Comparison of ENCODE assay signal across 12 cellular contexts in genomic region chr2:217912030-217913024, GRCh38.
DNase-seq lines count a peak whose midpoint lies in the region; ATAC-seq and TF ChIP-seq lines count a peak whose summit lies in the region.
"Had no signal": no experiment of that assay in that cellular context is flagged by ENCODE, and none has a peak within 500 bp of the region (broad histone marks: within the 10 kb centered on the region; RNA-seq: fewer than 3 reads in every experiment).

No MANE protein-coding gene starts in this region.

- no peaks in the 10 kb centered on the region for H3K9me3 Mint-ChIP-seq in mesothelial cell of epicardium
- H3K9me3 Mint-ChIP-seq in activated naive CD4-positive, alpha-beta T cell treated with anti-CD3 and anti-CD28 coated beads, Interleukin-2, amount 50 U/mL, for 72 hours, result no peaks in the 10 kb centered on the region
- H3K9me3 Mint-ChIP-seq: activated B cell treated with CpG ODN at 0.5 μM for 24 hours; activated T-cell treated with anti-CD3 and anti-CD28 coated beads, Interleukin-2, amount 50 U/mL, for 24 hours had no signal

- TF ChIP-seq CTCF in mesothelial cell of epicardium (IDR thresholded peaks at IDR 0.05; ENCODE audit: unreplicated experiment), result no peak

- H3K27me3 ChIP-seq in HUES48 (ENCODE audit: control insufficient read depth, insufficient read depth, low read length), result peaks cover 2% of the 10 kb centered on the region; the same call in 1 of the 2 replicates
- H3K27me3 ChIP-seq in esophagus (ENCODE audit: control insufficient read depth in 1 of 2, insufficient read depth in 2 of 2, low read length in 2 of 2), result no peaks in the 10 kb centered on the region

- H3K9me3 ChIP-seq in HUES48 (ENCODE audit: control insufficient read depth, insufficient read depth, low read length) (no peaks in the 10 kb centered on the region), esophagus (ENCODE audit: control insufficient read depth in 2 of 2, insufficient read depth in 1 of 2, low read depth in 1 of 2, low read length in 1 of 2) (no peaks in the 10 kb centered on the region)

- DNase-seq in mesothelial cell of epicardium (ENCODE audit: low spot score in 2 of 2, unreplicated experiment in 2 of 2) (no peak), substantia nigra (lab: John Stamatoyannopoulos, UW) (no peak), cerebellar cortex (ENCODE audit: low spot score) (no peak), NCI-H146 treated with DMSO at 0.1 percent for 48 hours (lab: John Stamatoyannopoulos, UW; ENCODE audit: unreplicated experiment) (no peak)
- DNase-seq in activated naive CD4-positive, alpha-beta T cell treated with anti-CD3 and anti-CD28 coated beads, Interleukin-2, amount 50 U/mL, for 72 hours (ENCODE audit: low spot score in 2 of 2), result no peak
- DNase-seq: activated B cell treated with CpG ODN at 0.5 μM for 24 hours; activated T-cell treated with anti-CD3 and anti-CD28 coated beads, Interleukin-2, amount 50 U/mL, for 24 hours; NCI-H187 had no signal

- ATAC-seq in GM18502 (IDR thresholded peaks at IDR 0.05; ENCODE audit: poor library complexity, unreplicated experiment), result no peak
- no peak for ATAC-seq in activated naive CD4-positive, alpha-beta T cell treated with anti-CD3 and anti-CD28 coated beads, Interleukin-2, amount 50 U/mL, for 72 hours
- ATAC-seq: K562 had no signal

- no peaks in the 10 kb centered on the region for H3K36me3 ChIP-seq in HUES48 (ENCODE audit: control insufficient read depth, insufficient read depth, low read length)
- H3K36me3 ChIP-seq in esophagus (ENCODE audit: control insufficient read depth in 2 of 2, insufficient read depth in 2 of 2, low read length in 1 of 2), result no peaks in the 10 kb centered on the region

- peak overlapping the region; percentile 73 for H3K27ac Mint-ChIP-seq in mesothelial cell of epicardium
- peak overlapping the region in 1 of 2 donors; percentile 25 for H3K27ac Mint-ChIP-seq in activated naive CD4-positive, alpha-beta T cell treated with anti-CD3 and anti-CD28 coated beads, Interleukin-2, amount 50 U/mL, for 72 hours
- H3K27ac Mint-ChIP-seq: activated B cell treated with CpG ODN at 0.5 μM for 24 hours; activated T-cell treated with anti-CD3 and anti-CD28 coated beads, Interleukin-2, amount 50 U/mL, for 24 hours had no signal

- no peak overlapping the region for H3K4me3 Mint-ChIP-seq in mesothelial cell of epicardium
- H3K4me3 Mint-ChIP-seq: activated B cell treated with CpG ODN at 0.5 μM for 24 hours; activated T-cell treated with anti-CD3 and anti-CD28 coated beads, Interleukin-2, amount 50 U/mL, for 24 hours had no signal

- H3K27me3 Mint-ChIP-seq in mesothelial cell of epicardium (ENCODE audit: low read depth), result no peaks in the 10 kb centered on the region

- H3K4me1 ChIP-seq in HUES48 (ENCODE audit: control insufficient read depth, insufficient read depth, low read length) (peaks cover 15% of the 10 kb centered on the region), esophagus (ENCODE audit: control insufficient read depth in 2 of 2, insufficient read depth in 2 of 2, low read length in 1 of 2) (peaks cover 10 to 28% of the 10 kb centered on the region in 2 donors)

- H3K4me3 ChIP-seq in HUES48 (ENCODE audit: low read depth, low read length), result 0 out of 2 replicates have a peak overlapping the region, but pooled peaks have one; percentile 1
- no peak overlapping the region for H3K4me3 ChIP-seq in esophagus (ENCODE audit: low read depth in 1 of 2, low read length in 2 of 2)
- H3K4me3 ChIP-seq: K562 had no signal

- peaks cover 6% of the 10 kb centered on the region for H3K36me3 Mint-ChIP-seq in mesothelial cell of epicardium
- no peaks in the 10 kb centered on the region for H3K36me3 Mint-ChIP-seq in activated naive CD4-positive, alpha-beta T cell treated with anti-CD3 and anti-CD28 coated beads, Interleukin-2, amount 50 U/mL, for 72 hours

- no peak overlapping the region for H3K9ac ChIP-seq in HUES48 (ENCODE audit: low read depth, low read length)

- H3K27ac ChIP-seq in HUES48 (ENCODE audit: low read depth, low read length) (no peak overlapping the region), esophagus (ENCODE audit: low read depth in 2 of 2, low read length in 1 of 2) (peak overlapping the region; percentile 80 to 89), substantia nigra (ENCODE audit: low read depth, low read length, poor library complexity, severe bottlenecking) (peak overlapping the region; percentile 79)

- H3K4me1 Mint-ChIP-seq in mesothelial cell of epicardium, result peaks cover 36% of the 10 kb centered on the region
- H3K4me1 Mint-ChIP-seq: activated B cell treated with CpG ODN at 0.5 μM for 24 hours had no signal

- 65 to 76% methylated on average over 22 to 25 of the region's 25 CpGs for WGBS in esophagus, 2 donors
